1 cellular context compared by ENCODE assay signal in the genomic region with DNA sequence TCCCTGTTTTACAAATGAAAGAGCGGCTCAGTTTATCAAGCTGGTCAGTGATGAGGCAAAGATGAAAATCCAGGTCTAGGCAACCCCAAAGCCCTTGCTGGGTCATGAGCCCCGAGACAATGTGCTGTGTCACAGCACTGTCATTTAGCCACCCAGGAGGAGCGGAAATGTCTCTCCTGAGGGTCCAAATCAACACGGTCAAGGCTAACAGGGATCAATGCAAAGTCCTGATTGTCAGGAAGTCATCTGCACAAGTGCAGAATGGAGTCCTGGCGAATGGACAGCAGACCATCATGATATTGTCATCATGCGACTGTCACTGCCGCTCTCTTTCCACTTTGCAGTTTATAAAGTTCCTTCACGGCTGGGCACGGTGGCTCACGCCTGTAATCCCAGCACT.
TF ChIP-seq lines count a peak whose summit lies in the region.

No MANE protein-coding gene starts in this region.

TF ChIP-seq in K562, 482 proteins besides CTCF, POLR2A, EP300 and RAD21:
- TF ChIP-seq ESRRB (CRISPR knock-in tag; IDR thresholded peaks at IDR 0.05; ENCODE audit: borderline replicate concordance) (no peak), JUND (IDR thresholded peaks at IDR 0.05; ENCODE audit: borderline replicate concordance, low read depth, low read length) (no peak), JUND (tag; IDR thresholded peaks at IDR 0.05; ENCODE audit: borderline replicate concordance, low read depth, low read length) (0 out of 3 replicates have a peak, but pooled peaks have one; percentile 26), YY1 (IDR thresholded peaks at IDR 0.05; ENCODE audit: borderline replicate concordance in 1 of 3, control insufficient read depth in 1 of 3, extremely low read depth in 1 of 3, insufficient read depth in 3 of 3, insufficient read length in 1 of 3, insufficient replicate concordance in 2 of 3, low read depth in 1 of 3, low read length in 2 of 3) (no peak), NFRKB (IDR thresholded peaks at IDR 0.05; ENCODE audit: low read depth) (no peak), SREBF1 (IDR thresholded peaks at IDR 0.05; ENCODE audit: borderline replicate concordance, low read depth, low read length) (no peak), C11orf30 (IDR thresholded peaks at IDR 0.05; ENCODE audit: low read depth) (peak; percentile 82), MAFG (tag; conservative IDR thresholded peaks at IDR 0.05) (peak; percentile 85), HMG20A (CRISPR knock-in tag; conservative IDR thresholded peaks at IDR 0.05) (no peak), SP2 (IDR thresholded peaks at IDR 0.05; ENCODE audit: extremely low read depth, low read depth, low read length, poor library complexity, severe bottlenecking) (no peak), NFE2 (IDR thresholded peaks at IDR 0.05; ENCODE audit: low read depth) (peak; percentile 72), KAT2B (IDR thresholded peaks at IDR 0.05; ENCODE audit: low read depth, low read length) (no peak), MAFK (IDR thresholded peaks at IDR 0.05; ENCODE audit: low read length) (peak; percentile 5; the same call in 1 of the 2 replicates), BHLHE40 (IDR thresholded peaks at IDR 0.05; ENCODE audit: low read length) (peak; percentile 8; the same call in 1 of the 2 replicates), CBFA2T3 (IDR thresholded peaks at IDR 0.05) (peak; percentile 29; the same call in 1 of the 2 replicates), NFE2L1 (tag; IDR thresholded peaks at IDR 0.05; ENCODE audit: borderline replicate concordance, low read depth) (no peak), E2F5 (CRISPR knock-in tag; IDR thresholded peaks at IDR 0.05) (no peak), CREB3L1 (IDR thresholded peaks at IDR 0.05; ENCODE audit: borderline replicate concordance, low read depth) (no peak), ZNF316 (IDR thresholded peaks at IDR 0.05) (peak; percentile 76), NFIC (IDR thresholded peaks at IDR 0.05) (no peak), ELF4 (CRISPR knock-in tag; IDR thresholded peaks at IDR 0.05) (no peak), POLR3G (IDR thresholded peaks at IDR 0.05; ENCODE audit: extremely low read depth, insufficient read length, insufficient replicate concordance) (no peak), ATF1 (CRISPR knock-in tag; IDR thresholded peaks at IDR 0.05) (no peak), ATF1 (tag; IDR thresholded peaks at IDR 0.05) (no peak), MTA3 (IDR thresholded peaks at IDR 0.05; ENCODE audit: borderline replicate concordance) (no peak), HMGXB4 (CRISPR knock-in tag; IDR thresholded peaks at IDR 0.05) (no peak), KDM1A (IDR thresholded peaks at IDR 0.05) (0 out of 4 replicates have a peak, but pooled peaks of 1 of the 2 experiments have one; percentile 21), DPF2 (IDR thresholded peaks at IDR 0.05) (peak; percentile 49; the same call in 1 of the 2 replicates), MCM7 (IDR thresholded peaks at IDR 0.05) (no peak), ARID1B (IDR thresholded peaks at IDR 0.05) (peak; percentile 51), ZNF79 (CRISPR knock-in tag; IDR thresholded peaks at IDR 0.05; ENCODE audit: low read depth) (no peak), SMARCA4 (IDR thresholded peaks at IDR 0.05) (peak; percentile 29; the same call in 1 of the 2 replicates)
- TF ChIP-seq, protein P1, sequence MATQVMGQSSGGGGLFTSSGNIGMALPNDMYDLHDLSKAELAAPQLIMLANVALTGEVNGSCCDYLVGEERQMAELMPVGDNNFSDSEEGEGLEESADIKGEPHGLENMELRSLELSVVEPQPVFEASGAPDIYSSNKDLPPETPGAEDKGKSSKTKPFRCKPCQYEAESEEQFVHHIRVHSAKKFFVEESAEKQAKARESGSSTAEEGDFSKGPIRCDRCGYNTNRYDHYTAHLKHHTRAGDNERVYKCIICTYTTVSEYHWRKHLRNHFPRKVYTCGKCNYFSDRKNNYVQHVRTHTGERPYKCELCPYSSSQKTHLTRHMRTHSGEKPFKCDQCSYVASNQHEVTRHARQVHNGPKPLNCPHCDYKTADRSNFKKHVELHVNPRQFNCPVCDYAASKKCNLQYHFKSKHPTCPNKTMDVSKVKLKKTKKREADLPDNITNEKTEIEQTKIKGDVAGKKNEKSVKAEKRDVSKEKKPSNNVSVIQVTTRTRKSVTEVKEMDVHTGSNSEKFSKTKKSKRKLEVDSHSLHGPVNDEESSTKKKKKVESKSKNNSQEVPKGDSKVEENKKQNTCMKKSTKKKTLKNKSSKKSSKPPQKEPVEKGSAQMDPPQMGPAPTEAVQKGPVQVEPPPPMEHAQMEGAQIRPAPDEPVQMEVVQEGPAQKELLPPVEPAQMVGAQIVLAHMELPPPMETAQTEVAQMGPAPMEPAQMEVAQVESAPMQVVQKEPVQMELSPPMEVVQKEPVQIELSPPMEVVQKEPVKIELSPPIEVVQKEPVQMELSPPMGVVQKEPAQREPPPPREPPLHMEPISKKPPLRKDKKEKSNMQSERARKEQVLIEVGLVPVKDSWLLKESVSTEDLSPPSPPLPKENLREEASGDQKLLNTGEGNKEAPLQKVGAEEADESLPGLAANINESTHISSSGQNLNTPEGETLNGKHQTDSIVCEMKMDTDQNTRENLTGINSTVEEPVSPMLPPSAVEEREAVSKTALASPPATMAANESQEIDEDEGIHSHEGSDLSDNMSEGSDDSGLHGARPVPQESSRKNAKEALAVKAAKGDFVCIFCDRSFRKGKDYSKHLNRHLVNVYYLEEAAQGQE (CRISPR knock-in tag; IDR thresholded peaks at IDR 0.05; ENCODE audit: low read depth): no peak
- TF ChIP-seq, protein P2, sequence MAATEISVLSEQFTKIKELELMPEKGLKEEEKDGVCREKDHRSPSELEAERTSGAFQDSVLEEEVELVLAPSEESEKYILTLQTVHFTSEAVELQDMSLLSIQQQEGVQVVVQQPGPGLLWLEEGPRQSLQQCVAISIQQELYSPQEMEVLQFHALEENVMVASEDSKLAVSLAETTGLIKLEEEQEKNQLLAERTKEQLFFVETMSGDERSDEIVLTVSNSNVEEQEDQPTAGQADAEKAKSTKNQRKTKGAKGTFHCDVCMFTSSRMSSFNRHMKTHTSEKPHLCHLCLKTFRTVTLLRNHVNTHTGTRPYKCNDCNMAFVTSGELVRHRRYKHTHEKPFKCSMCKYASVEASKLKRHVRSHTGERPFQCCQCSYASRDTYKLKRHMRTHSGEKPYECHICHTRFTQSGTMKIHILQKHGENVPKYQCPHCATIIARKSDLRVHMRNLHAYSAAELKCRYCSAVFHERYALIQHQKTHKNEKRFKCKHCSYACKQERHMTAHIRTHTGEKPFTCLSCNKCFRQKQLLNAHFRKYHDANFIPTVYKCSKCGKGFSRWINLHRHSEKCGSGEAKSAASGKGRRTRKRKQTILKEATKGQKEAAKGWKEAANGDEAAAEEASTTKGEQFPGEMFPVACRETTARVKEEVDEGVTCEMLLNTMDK (IDR thresholded peaks at IDR 0.05; ENCODE audit: borderline replicate concordance, insufficient read depth, low read depth, low read length, poor library complexity, severe bottlenecking): no peak
